Comparison of ENCODE assay signal across 11 cellular contexts in genomic region chr11:67024410-67024809, GRCh38. TPM values are rescaled to one million over a fixed set of nuclear protein-coding genes. Genes with fewer than 3 reads are reported as not detected.
A peak's percentile ranks its signal among the peaks of the same experiment; 100 is the strongest.
DNase-seq lines count a peak whose midpoint lies in the region; ATAC-seq, FAIRE-seq and TF ChIP-seq lines count a peak whose summit lies in the region.
"Had no signal": no experiment of that assay in that cellular context is flagged by ENCODE, and none has a peak within 500 bp of the region (broad histone marks: within the 10 kb centered on the region; RNA-seq: fewer than 3 reads in every experiment).

No MANE protein-coding gene starts in this region.

- H3K27me3 Mint-ChIP-seq in activated CD8-positive, alpha-beta T cell treated with anti-CD3 and anti-CD28 coated beads for 36 hours = peaks cover 47% of the 10 kb centered on the region

- CTCF ChIA-PET in activated CD8-positive, alpha-beta T cell treated with anti-CD3 and anti-CD28 coated beads for 36 hours (lab: Charles Lee) = no interaction called here
- CTCF ChIA-PET in HepG2 (lab: Yijun Ruan, JAX; ENCODE audit: low intra/inter-chr PET ratio, low total read pairs) = no interaction called here

- in situ Hi-C loops in HepG2 (cut with HindIII; ENCODE audit: extremely low pct_ligation_motif_present, low pct_unique_long_range_greater_than_20kb) = no loop called here

- H3K9ac ChIP-seq in HepG2 (ENCODE audit: insufficient read depth, low read depth, low read length) = no peak overlapping the region

- H3K27ac ChIP-seq in effector memory CD4-positive, alpha-beta T cell (ENCODE audit: insufficient read depth, low read length, poor library complexity, severe bottlenecking) = no peak overlapping the region
- H3K27ac ChIP-seq in HepG2 (ENCODE audit: extremely low read length, insufficient read depth, low read length) = no peak overlapping the region
- H3K27ac ChIP-seq: pancreas had no signal

- no peak for TF ChIP-seq POLR2A in HepG2 (IDR thresholded peaks at IDR 0.05; ENCODE audit: insufficient read depth in 1 of 2, low read depth in 2 of 2, low read length in 2 of 2)

- BruUV-seq in HepG2 (replicated peaks; lab: Mats Ljungman, UMichigan) = no TSS peak

- peak overlapping the region; percentile 28 for H3K4me3 Mint-ChIP-seq in activated CD8-positive, alpha-beta T cell treated with anti-CD3 and anti-CD28 coated beads for 36 hours

- no peak for TF ChIP-seq EP300 in HepG2 (IDR thresholded peaks at IDR 0.05; ENCODE audit: low read depth in 2 of 2, low read length in 2 of 2)
- no peak for TF ChIP-seq EP300 in HepG2 (CRISPR knock-in tag; IDR thresholded peaks at IDR 0.05; ENCODE audit: borderline replicate concordance)

- H3K27ac Mint-ChIP-seq in activated CD8-positive, alpha-beta T cell treated with anti-CD3 and anti-CD28 coated beads for 36 hours = peak overlapping the region; percentile 46

- ATAC-seq in activated CD8-positive, alpha-beta T cell treated with anti-CD3 and anti-CD28 coated beads for 36 hours = peak; percentile 60
- ATAC-seq in stimulated activated naive CD8-positive, alpha-beta T cell treated with anti-CD3 and anti-CD28 coated beads, Interleukin-15, Interleukin-2, amounts not matched to agents 100 U/mL and 50 U/mL, for 24 hours = peak; percentile 53
- no peak for ATAC-seq in HepG2

- no peaks in the 10 kb centered on the region for H3K79me2 ChIP-seq in HepG2 (ENCODE audit: insufficient read depth, low read length)

- no peaks in the 10 kb centered on the region for H3K9me3 ChIP-seq in effector memory CD4-positive, alpha-beta T cell (ENCODE audit: control insufficient read depth, low read length)
- no peaks in the 10 kb centered on the region for H3K9me3 ChIP-seq in HepG2 (ENCODE audit: low read length)
- H3K9me3 ChIP-seq: pancreas had no signal

- H2AFZ ChIP-seq in HepG2 (ENCODE audit: low read length) = no peak overlapping the region

- no peaks in the 10 kb centered on the region for H3K36me3 ChIP-seq in effector memory CD4-positive, alpha-beta T cell (ENCODE audit: control insufficient read depth, insufficient read depth, low read length)
- no peaks in the 10 kb centered on the region for H3K36me3 ChIP-seq in HepG2 (replicated peaks in 1 of 2; ENCODE audit: control insufficient read depth in 1 of 2, insufficient read depth in 2 of 2, low read length in 2 of 2)
- H3K36me3 ChIP-seq: pancreas had no signal

- no peak for TF ChIP-seq RAD21 in HepG2 (CRISPR knock-in tag; IDR thresholded peaks at IDR 0.05)

- DNase-seq in SIG-M5 treated with dmso at 0.1 percent for 504 hours (lab: John Stamatoyannopoulos, UW; ENCODE audit: unreplicated experiment) (peak; percentile 16), SIG-M5 (lab: John Stamatoyannopoulos, UW) (no peak), NCI-H1930 (lab: John Stamatoyannopoulos, UW) (no peak), ecto neural progenitor cell (ENCODE audit: low spot score) (no peak), HepG2 (ENCODE audit: low spot score) (no peak)
- DNase-seq in activated CD8-positive, alpha-beta T cell treated with anti-CD3 and anti-CD28 coated beads for 36 hours = peak; percentile 75
- DNase-seq in effector memory CD4-positive, alpha-beta T cell = peak; percentile 20 to 37 (median 27)
- DNase-seq in stimulated activated naive CD8-positive, alpha-beta T cell treated with anti-CD3 and anti-CD28 coated beads, Interleukin-15, Interleukin-2, amounts not matched to agents 100 U/mL and 50 U/mL, for 24 hours = peak; percentile 63
- DNase-seq: pancreas had no signal

- no peaks in the 10 kb centered on the region for H3K36me3 Mint-ChIP-seq in activated CD8-positive, alpha-beta T cell treated with anti-CD3 and anti-CD28 coated beads for 36 hours (ENCODE audit: low read depth)

- H4K20me1 ChIP-seq in HepG2 (ENCODE audit: insufficient read depth, low read length) = 0 out of 2 replicates have a peak, but pooled peaks cover 4% of the 10 kb centered on the region

- H3K27me3 ChIP-seq in effector memory CD4-positive, alpha-beta T cell (replicated peaks; ENCODE audit: control insufficient read depth, insufficient read depth, low read length, poor library complexity, severe bottlenecking) = peaks cover 23% of the 10 kb centered on the region
- peaks cover 12 to 44% of the 10 kb centered on the region in 2 experiments; a peak in 4 of 5 replicates for H3K27me3 ChIP-seq in HepG2 (ENCODE audit: control insufficient read depth in 1 of 2, insufficient read depth in 2 of 2, low read length in 2 of 2)
- H3K27me3 ChIP-seq: pancreas had no signal

- intact Hi-C loops in activated CD8-positive, alpha-beta T cell treated with anti-CD3 and anti-CD28 coated beads for 36 hours (cut with micrococcal nuclease) = no loop called here
- intact Hi-C loops in HepG2 (cut with micrococcal nuclease; ENCODE audit: unreplicated experiment) = no loop called here

- POLR2A ChIA-PET in activated CD8-positive, alpha-beta T cell treated with anti-CD3 and anti-CD28 coated beads for 36 hours (lab: Charles Lee) = no interaction called here
- POLR2A ChIA-PET in HepG2 (lab: Yijun Ruan, JAX) = no interaction called here

- peaks cover 28% of the 10 kb centered on the region for H3K4me1 ChIP-seq in effector memory CD4-positive, alpha-beta T cell (ENCODE audit: control insufficient read depth, insufficient read depth, low read length, poor library complexity, severe bottlenecking)
- H3K4me1 ChIP-seq in HepG2 (ENCODE audit: insufficient read depth, low read length) = peaks cover 18% of the 10 kb centered on the region

- H3K9me3 Mint-ChIP-seq in activated CD8-positive, alpha-beta T cell treated with anti-CD3 and anti-CD28 coated beads for 36 hours = no peaks in the 10 kb centered on the region

- TF ChIP-seq CTCF in activated CD8-positive, alpha-beta T cell treated with anti-CD3 and anti-CD28 coated beads for 36 hours (IDR thresholded peaks at IDR 0.05) = no peak
- no peak for TF ChIP-seq CTCF in HepG2 (CRISPR knock-in tag; IDR thresholded peaks at IDR 0.05)

- H3K4me3 ChIP-seq in effector memory CD4-positive, alpha-beta T cell (ENCODE audit: insufficient read depth, low read depth, low read length, poor library complexity, severe bottlenecking) = no peak overlapping the region
- no peak overlapping the region for H3K4me3 ChIP-seq in HepG2 (replicated peaks in 1 of 3; ENCODE audit: insufficient read depth in 1 of 3, low read depth in 2 of 3, low read length in 3 of 3)

- peaks cover 29% of the 10 kb centered on the region for H3K4me1 Mint-ChIP-seq in activated CD8-positive, alpha-beta T cell treated with anti-CD3 and anti-CD28 coated beads for 36 hours (ENCODE audit: low read depth)

- H3K4me2 ChIP-seq in HepG2 (ENCODE audit: low read depth, low read length) = no peak overlapping the region

- 41% methylated on average over 5 of the region's 5 CpGs for WGBS in HepG2 (ENCODE audit: low lambda C conversion rate)

- FAIRE-seq in HepG2 (lab: Jason Lieb, UNC) = no peak
- FAIRE-seq: A204.1, pancreas had no signal

RNA-seq across cellular contexts. Expression of gene SYT12, which starts 1.5 kb away (rescaled TPM):
- total RNA-seq in activated CD8-positive, alpha-beta T cell treated with anti-CD3 and anti-CD28 coated beads for 36 hours = not detected
- 0.02 TPM in 1 of 2 replicates, not detected in the other for total RNA-seq in HepG2 (2016; rRNA removed; fragmentation: Illumina TruSeq; extraction: Trizol)
- under 0.01 and 0.09 TPM in 2 replicates for total RNA-seq in HepG2 (2016; cell fraction: cytosol; rRNA removed; fragmentation: Illumina TruSeq; extraction: Trizol; ENCODE audit: low read depth)
- not detected in 2 replicates for total RNA-seq in HepG2 (2016; cell fraction: insoluble cytoplasmic fraction; rRNA removed; fragmentation: Illumina TruSeq; extraction: Trizol)
- 0.03 TPM in 1 of 2 replicates, not detected in the other for total RNA-seq in HepG2 (2016; cell fraction: membrane; rRNA removed; fragmentation: Illumina TruSeq; extraction: Trizol)
- not detected in 2 replicates for total RNA-seq in HepG2 (2016; cell fraction: nucleus; rRNA removed; fragmentation: Illumina TruSeq; extraction: Trizol)
- polyA plus RNA-seq in HepG2 (2011; rRNA removed) = 0.01 and 0.07 TPM in 2 replicates
- 0.03 TPM in 2 replicates for polyA plus RNA-seq in HepG2 (2011; cell fraction: cytosol; rRNA removed)
- 0.05 and 0.10 TPM in 2 replicates for polyA plus RNA-seq in HepG2 (2011; cell fraction: nucleus; rRNA removed)
- polyA plus RNA-seq in HepG2 (2012) = 0.04 TPM in 2 replicates
- polyA plus RNA-seq in HepG2 (2016; cell fraction: cytosol; fragmentation: Illumina TruSeq; extraction: Trizol; ENCODE audit: low read depth) = not detected in 2 replicates
- polyA plus RNA-seq in HepG2 (2016; cell fraction: insoluble cytoplasmic fraction; fragmentation: Illumina TruSeq; extraction: Trizol; ENCODE audit: low read depth) = not detected in 2 replicates
- polyA plus RNA-seq in HepG2 (2016; cell fraction: membrane; fragmentation: Illumina TruSeq; extraction: Trizol; ENCODE audit: low read depth) = not detected in 2 replicates
- polyA plus RNA-seq in HepG2 (2016; cell fraction: nucleus; fragmentation: Illumina TruSeq; extraction: Trizol; ENCODE audit: insufficient read depth, low read depth) = not detected in 2 replicates
- 0.02 and 20.9 TPM in 2 replicates for polyA minus RNA-seq in HepG2 (2011; rRNA and poly(A)+ RNA removed; ENCODE audit: low replicate concordance)
- polyA minus RNA-seq in HepG2 (2011; cell fraction: cytosol; rRNA and poly(A)+ RNA removed) = 0.09 TPM in 1 of 2 replicates, not detected in the other
- 0.26 TPM in 1 of 2 replicates, not detected in the other for polyA minus RNA-seq in HepG2 (2011; cell fraction: nucleus; rRNA and poly(A)+ RNA removed)

RNA-seq across cellular contexts. Expression of gene RHOD, which starts 32.2 kb away (rescaled TPM):
- under 1 TPM in 1 of 2 experiments, not detected in 1; 0.56 TPM for total RNA-seq in activated CD8-positive, alpha-beta T cell treated with anti-CD3 and anti-CD28 coated beads for 36 hours
- total RNA-seq in HepG2 (2016; rRNA removed; fragmentation: Illumina TruSeq; extraction: Trizol) = 0.27 and 0.29 TPM in 2 replicates
- 0.88 and 0.91 TPM in 2 replicates for total RNA-seq in HepG2 (2016; cell fraction: cytosol; rRNA removed; fragmentation: Illumina TruSeq; extraction: Trizol; ENCODE audit: low read depth)
- total RNA-seq in HepG2 (2016; cell fraction: insoluble cytoplasmic fraction; rRNA removed; fragmentation: Illumina TruSeq; extraction: Trizol) = 0.32 and 0.33 TPM in 2 replicates
- total RNA-seq in HepG2 (2016; cell fraction: membrane; rRNA removed; fragmentation: Illumina TruSeq; extraction: Trizol) = 0.76 and 0.93 TPM in 2 replicates
- 0.34 TPM in 1 of 2 replicates, not detected in the other for total RNA-seq in HepG2 (2016; cell fraction: nucleus; rRNA removed; fragmentation: Illumina TruSeq; extraction: Trizol)
- 0.98 and 1.7 TPM in 2 replicates for polyA plus RNA-seq in HepG2 (2011; rRNA removed)
- 2.1 and 3.1 TPM in 2 replicates for polyA plus RNA-seq in HepG2 (2011; cell fraction: cytosol; rRNA removed)
- polyA plus RNA-seq in HepG2 (2011; cell fraction: nucleus; rRNA removed) = 0.66 and 1.1 TPM in 2 replicates
- polyA plus RNA-seq in HepG2 (2012) = 0.47 and 1.2 TPM in 2 replicates
- 1.6 and 1.9 TPM in 2 replicates for polyA plus RNA-seq in HepG2 (2016; cell fraction: cytosol; fragmentation: Illumina TruSeq; extraction: Trizol; ENCODE audit: low read depth)
- polyA plus RNA-seq in HepG2 (2016; cell fraction: insoluble cytoplasmic fraction; fragmentation: Illumina TruSeq; extraction: Trizol; ENCODE audit: low read depth) = 0.78 and 0.84 TPM in 2 replicates
- 1.1 and 1.4 TPM in 2 replicates for polyA plus RNA-seq in HepG2 (2016; cell fraction: membrane; fragmentation: Illumina TruSeq; extraction: Trizol; ENCODE audit: low read depth)
- 0.71 TPM in 1 of 2 replicates, not detected in the other for polyA plus RNA-seq in HepG2 (2016; cell fraction: nucleus; fragmentation: Illumina TruSeq; extraction: Trizol; ENCODE audit: insufficient read depth, low read depth)
- 2.0 and 37.6 TPM in 2 replicates for polyA minus RNA-seq in HepG2 (2011; rRNA and poly(A)+ RNA removed; ENCODE audit: low replicate concordance)
- 1.7 and 2.0 TPM in 2 replicates for polyA minus RNA-seq in HepG2 (2011; cell fraction: cytosol; rRNA and poly(A)+ RNA removed)
- polyA minus RNA-seq in HepG2 (2011; cell fraction: nucleus; rRNA and poly(A)+ RNA removed) = 0.90 TPM in 1 of 2 replicates, not detected in the other

RNA-seq across cellular contexts. Expression of gene C11orf86, which starts 49.3 kb away (rescaled TPM):
- not detected for total RNA-seq in activated CD8-positive, alpha-beta T cell treated with anti-CD3 and anti-CD28 coated beads for 36 hours
- 0.11 and 0.17 TPM in 2 replicates for total RNA-seq in HepG2 (2016; rRNA removed; fragmentation: Illumina TruSeq; extraction: Trizol)
- total RNA-seq in HepG2 (2016; cell fraction: cytosol; rRNA removed; fragmentation: Illumina TruSeq; extraction: Trizol; ENCODE audit: low read depth) = not detected in 2 replicates
- 0.09 TPM in 1 of 2 replicates, not detected in the other for total RNA-seq in HepG2 (2016; cell fraction: insoluble cytoplasmic fraction; rRNA removed; fragmentation: Illumina TruSeq; extraction: Trizol)
- total RNA-seq in HepG2 (2016; cell fraction: membrane; rRNA removed; fragmentation: Illumina TruSeq; extraction: Trizol) = 0.19 TPM in 1 of 2 replicates, not detected in the other
- total RNA-seq in HepG2 (2016; cell fraction: nucleus; rRNA removed; fragmentation: Illumina TruSeq; extraction: Trizol) = not detected in 2 replicates
- polyA plus RNA-seq in HepG2 (2011; rRNA removed) = 0.10 and 0.18 TPM in 2 replicates
- polyA plus RNA-seq in HepG2 (2011; cell fraction: cytosol; rRNA removed) = 0.11 and 0.18 TPM in 2 replicates
- 0.16 TPM in 1 of 2 replicates, not detected in the other for polyA plus RNA-seq in HepG2 (2011; cell fraction: nucleus; rRNA removed)
- polyA plus RNA-seq in HepG2 (2012) = 0.13 and 0.16 TPM in 2 replicates
- polyA plus RNA-seq in HepG2 (2016; cell fraction: cytosol; fragmentation: Illumina TruSeq; extraction: Trizol; ENCODE audit: low read depth) = 0.11 TPM in 1 of 2 replicates, not detected in the other
- polyA plus RNA-seq in HepG2 (2016; cell fraction: insoluble cytoplasmic fraction; fragmentation: Illumina TruSeq; extraction: Trizol; ENCODE audit: low read depth) = not detected in 2 replicates
- 0.21 TPM in 1 of 2 replicates, not detected in the other for polyA plus RNA-seq in HepG2 (2016; cell fraction: membrane; fragmentation: Illumina TruSeq; extraction: Trizol; ENCODE audit: low read depth)
- polyA plus RNA-seq in HepG2 (2016; cell fraction: nucleus; fragmentation: Illumina TruSeq; extraction: Trizol; ENCODE audit: insufficient read depth, low read depth) = not detected in 2 replicates
- 15.6 TPM in 1 of 2 replicates, not detected in the other for polyA minus RNA-seq in HepG2 (2011; rRNA and poly(A)+ RNA removed; ENCODE audit: low replicate concordance)
- not detected in 2 replicates for polyA minus RNA-seq in HepG2 (2011; cell fraction: cytosol; rRNA and poly(A)+ RNA removed)
- polyA minus RNA-seq in HepG2 (2011; cell fraction: nucleus; rRNA and poly(A)+ RNA removed) = 0.52 TPM in 1 of 2 replicates, not detected in the other
- total RNA-seq: glomerular endothelial cell had no signal

Comparison
In these comparisons a context has a peak if more than half of its experiments do, and no peak if none do; other contexts are left out.
1. DNase-seq: peak in SIG-M5 treated with dmso at 0.1 percent for 504 hours (single experiment), activated CD8-positive, alpha-beta T cell treated with anti-CD3 and anti-CD28 coated beads for 36 hours (single experiment), effector memory CD4-positive, alpha-beta T cell (3 of 3) and stimulated activated naive CD8-positive, alpha-beta T cell treated with anti-CD3 and anti-CD28 coated beads, Interleukin-15, Interleukin-2, amounts not matched to agents 100 U/mL and 50 U/mL, for 24 hours (single experiment); none in SIG-M5 (single experiment), NCI-H1930 (0 of 2), ecto neural progenitor cell (single experiment) and HepG2 (single experiment).